ENCODE assay signal across 1 cellular context in the genomic region with DNA sequence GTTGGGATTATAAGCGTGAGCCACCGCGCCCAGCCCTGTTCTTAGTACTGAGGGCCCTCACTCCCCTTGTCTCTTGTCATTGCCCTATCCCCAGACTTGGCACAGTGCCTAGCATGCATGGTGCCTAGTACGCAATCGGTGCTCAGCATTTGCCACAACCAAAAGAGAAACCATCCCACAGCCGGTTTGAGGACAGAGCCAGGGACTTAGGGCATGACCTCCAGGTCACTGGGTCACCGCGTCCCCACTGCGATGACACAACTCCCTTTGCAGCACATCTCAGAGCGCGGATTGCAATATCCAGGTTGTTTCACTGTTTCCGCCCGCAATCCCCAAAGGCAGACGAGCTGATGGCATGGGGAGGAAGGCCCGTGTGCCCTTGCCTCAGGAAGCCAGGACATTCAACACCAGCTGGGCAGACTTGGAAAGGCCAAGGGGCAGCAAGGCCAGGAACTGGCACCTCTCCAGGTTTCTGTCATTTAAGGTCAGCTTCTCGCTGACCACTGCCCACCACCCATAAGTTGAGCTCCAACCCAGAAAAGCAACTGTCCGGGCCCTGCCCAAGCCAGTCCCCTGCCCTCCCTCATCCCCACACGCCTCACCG.
A peak's percentile ranks its signal among the peaks of the same experiment; 100 is the strongest.
TF ChIP-seq lines count a peak whose summit lies in the region.

No MANE protein-coding gene starts in this region.

TF ChIP-seq in HepG2, 621 proteins besides CTCF, POLR2A, EP300 and RAD21 (continued from another document and continues in another):
- TF ChIP-seq, protein P1, sequence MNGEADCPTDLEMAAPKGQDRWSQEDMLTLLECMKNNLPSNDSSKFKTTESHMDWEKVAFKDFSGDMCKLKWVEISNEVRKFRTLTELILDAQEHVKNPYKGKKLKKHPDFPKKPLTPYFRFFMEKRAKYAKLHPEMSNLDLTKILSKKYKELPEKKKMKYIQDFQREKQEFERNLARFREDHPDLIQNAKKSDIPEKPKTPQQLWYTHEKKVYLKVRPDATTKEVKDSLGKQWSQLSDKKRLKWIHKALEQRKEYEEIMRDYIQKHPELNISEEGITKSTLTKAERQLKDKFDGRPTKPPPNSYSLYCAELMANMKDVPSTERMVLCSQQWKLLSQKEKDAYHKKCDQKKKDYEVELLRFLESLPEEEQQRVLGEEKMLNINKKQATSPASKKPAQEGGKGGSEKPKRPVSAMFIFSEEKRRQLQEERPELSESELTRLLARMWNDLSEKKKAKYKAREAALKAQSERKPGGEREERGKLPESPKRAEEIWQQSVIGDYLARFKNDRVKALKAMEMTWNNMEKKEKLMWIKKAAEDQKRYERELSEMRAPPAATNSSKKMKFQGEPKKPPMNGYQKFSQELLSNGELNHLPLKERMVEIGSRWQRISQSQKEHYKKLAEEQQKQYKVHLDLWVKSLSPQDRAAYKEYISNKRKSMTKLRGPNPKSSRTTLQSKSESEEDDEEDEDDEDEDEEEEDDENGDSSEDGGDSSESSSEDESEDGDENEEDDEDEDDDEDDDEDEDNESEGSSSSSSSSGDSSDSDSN (CRISPR knock-in tag; IDR thresholded peaks at IDR 0.05): 0 out of 2 replicates have a peak, but pooled peaks have one; percentile 36
- TF ChIP-seq ZNF441 (CRISPR knock-in tag; IDR thresholded peaks at IDR 0.05; ENCODE audit: borderline replicate concordance) (0 out of 2 replicates have a peak, but pooled peaks have one; percentile 46), ZNF501 (CRISPR knock-in tag; IDR thresholded peaks at IDR 0.05) (peak; percentile 24; the same call in 1 of the 2 replicates), MIXL1 (CRISPR knock-in tag; IDR thresholded peaks at IDR 0.05) (no peak), ZNF296 (CRISPR knock-in tag; conservative IDR thresholded peaks at IDR 0.05) (0 out of 2 replicates have a peak, but pooled peaks have one; percentile 12), PHF8 (CRISPR knock-in tag; IDR thresholded peaks at IDR 0.05) (peak; percentile 13; the same call in 1 of the 2 replicates), ZNF772 (CRISPR knock-in tag; IDR thresholded peaks at IDR 0.05) (peak; percentile 36; the same call in 1 of the 2 replicates), NR2C2 (CRISPR knock-in tag; IDR thresholded peaks at IDR 0.05; ENCODE audit: borderline replicate concordance) (peak; percentile 89), ZNF224 (CRISPR knock-in tag; IDR thresholded peaks at IDR 0.05) (no peak), ZNF33A (CRISPR knock-in tag; IDR thresholded peaks at IDR 0.05; ENCODE audit: borderline replicate concordance) (no peak), ZNF83 (CRISPR knock-in tag; IDR thresholded peaks at IDR 0.05; ENCODE audit: borderline replicate concordance) (peak; percentile 86; the same call in 1 of the 2 replicates), HOXD1 (CRISPR knock-in tag; IDR thresholded peaks at IDR 0.05) (no peak), MXD4 (CRISPR knock-in tag; IDR thresholded peaks at IDR 0.05) (no peak), GZF1 (CRISPR knock-in tag; IDR thresholded peaks at IDR 0.05) (peak; percentile 24; the same call in 1 of the 2 replicates), ETV5 (CRISPR knock-in tag; IDR thresholded peaks at IDR 0.05; ENCODE audit: borderline replicate concordance) (peak; percentile 23; the same call in 1 of the 2 replicates), HDAC2 (CRISPR knock-in tag; IDR thresholded peaks at IDR 0.05) (peak; percentile 49), CEBPG (CRISPR knock-in tag; IDR thresholded peaks at IDR 0.05) (peak; percentile 77), GTF3A (CRISPR knock-in tag; conservative IDR thresholded peaks at IDR 0.05) (no peak)
- TF ChIP-seq, protein P2, sequence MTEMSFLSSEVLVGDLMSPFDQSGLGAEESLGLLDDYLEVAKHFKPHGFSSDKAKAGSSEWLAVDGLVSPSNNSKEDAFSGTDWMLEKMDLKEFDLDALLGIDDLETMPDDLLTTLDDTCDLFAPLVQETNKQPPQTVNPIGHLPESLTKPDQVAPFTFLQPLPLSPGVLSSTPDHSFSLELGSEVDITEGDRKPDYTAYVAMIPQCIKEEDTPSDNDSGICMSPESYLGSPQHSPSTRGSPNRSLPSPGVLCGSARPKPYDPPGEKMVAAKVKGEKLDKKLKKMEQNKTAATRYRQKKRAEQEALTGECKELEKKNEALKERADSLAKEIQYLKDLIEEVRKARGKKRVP (CRISPR knock-in tag; IDR thresholded peaks at IDR 0.05): peak in 1 of 2 experiments; percentile 77; a peak in 1 of 4 replicates
- TF ChIP-seq, protein P3, sequence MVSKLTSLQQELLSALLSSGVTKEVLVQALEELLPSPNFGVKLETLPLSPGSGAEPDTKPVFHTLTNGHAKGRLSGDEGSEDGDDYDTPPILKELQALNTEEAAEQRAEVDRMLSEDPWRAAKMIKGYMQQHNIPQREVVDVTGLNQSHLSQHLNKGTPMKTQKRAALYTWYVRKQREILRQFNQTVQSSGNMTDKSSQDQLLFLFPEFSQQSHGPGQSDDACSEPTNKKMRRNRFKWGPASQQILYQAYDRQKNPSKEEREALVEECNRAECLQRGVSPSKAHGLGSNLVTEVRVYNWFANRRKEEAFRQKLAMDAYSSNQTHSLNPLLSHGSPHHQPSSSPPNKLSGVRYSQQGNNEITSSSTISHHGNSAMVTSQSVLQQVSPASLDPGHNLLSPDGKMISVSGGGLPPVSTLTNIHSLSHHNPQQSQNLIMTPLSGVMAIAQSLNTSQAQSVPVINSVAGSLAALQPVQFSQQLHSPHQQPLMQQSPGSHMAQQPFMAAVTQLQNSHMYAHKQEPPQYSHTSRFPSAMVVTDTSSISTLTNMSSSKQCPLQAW (CRISPR knock-in tag; IDR thresholded peaks at IDR 0.05): peak; percentile 60; the same call in 1 of the 2 replicates
- TF ChIP-seq, protein P4, sequence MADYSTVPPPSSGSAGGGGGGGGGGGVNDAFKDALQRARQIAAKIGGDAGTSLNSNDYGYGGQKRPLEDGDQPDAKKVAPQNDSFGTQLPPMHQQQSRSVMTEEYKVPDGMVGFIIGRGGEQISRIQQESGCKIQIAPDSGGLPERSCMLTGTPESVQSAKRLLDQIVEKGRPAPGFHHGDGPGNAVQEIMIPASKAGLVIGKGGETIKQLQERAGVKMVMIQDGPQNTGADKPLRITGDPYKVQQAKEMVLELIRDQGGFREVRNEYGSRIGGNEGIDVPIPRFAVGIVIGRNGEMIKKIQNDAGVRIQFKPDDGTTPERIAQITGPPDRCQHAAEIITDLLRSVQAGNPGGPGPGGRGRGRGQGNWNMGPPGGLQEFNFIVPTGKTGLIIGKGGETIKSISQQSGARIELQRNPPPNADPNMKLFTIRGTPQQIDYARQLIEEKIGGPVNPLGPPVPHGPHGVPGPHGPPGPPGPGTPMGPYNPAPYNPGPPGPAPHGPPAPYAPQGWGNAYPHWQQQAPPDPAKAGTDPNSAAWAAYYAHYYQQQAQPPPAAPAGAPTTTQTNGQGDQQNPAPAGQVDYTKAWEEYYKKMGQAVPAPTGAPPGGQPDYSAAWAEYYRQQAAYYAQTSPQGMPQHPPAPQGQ (CRISPR knock-in tag; IDR thresholded peaks at IDR 0.05; ENCODE audit: borderline replicate concordance): peak; percentile 93; the same call in 1 of the 2 replicates
- TF ChIP-seq, protein P5, sequence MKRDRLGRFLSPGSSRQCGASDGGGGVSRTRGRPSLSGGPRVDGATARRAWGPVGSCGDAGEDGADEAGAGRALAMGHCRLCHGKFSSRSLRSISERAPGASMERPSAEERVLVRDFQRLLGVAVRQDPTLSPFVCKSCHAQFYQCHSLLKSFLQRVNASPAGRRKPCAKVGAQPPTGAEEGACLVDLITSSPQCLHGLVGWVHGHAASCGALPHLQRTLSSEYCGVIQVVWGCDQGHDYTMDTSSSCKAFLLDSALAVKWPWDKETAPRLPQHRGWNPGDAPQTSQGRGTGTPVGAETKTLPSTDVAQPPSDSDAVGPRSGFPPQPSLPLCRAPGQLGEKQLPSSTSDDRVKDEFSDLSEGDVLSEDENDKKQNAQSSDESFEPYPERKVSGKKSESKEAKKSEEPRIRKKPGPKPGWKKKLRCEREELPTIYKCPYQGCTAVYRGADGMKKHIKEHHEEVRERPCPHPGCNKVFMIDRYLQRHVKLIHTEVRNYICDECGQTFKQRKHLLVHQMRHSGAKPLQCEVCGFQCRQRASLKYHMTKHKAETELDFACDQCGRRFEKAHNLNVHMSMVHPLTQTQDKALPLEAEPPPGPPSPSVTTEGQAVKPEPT (CRISPR knock-in tag; IDR thresholded peaks at IDR 0.05; ENCODE audit: low read depth): 0 out of 2 replicates have a peak, but pooled peaks have one; percentile 44
- TF ChIP-seq, protein P6, sequence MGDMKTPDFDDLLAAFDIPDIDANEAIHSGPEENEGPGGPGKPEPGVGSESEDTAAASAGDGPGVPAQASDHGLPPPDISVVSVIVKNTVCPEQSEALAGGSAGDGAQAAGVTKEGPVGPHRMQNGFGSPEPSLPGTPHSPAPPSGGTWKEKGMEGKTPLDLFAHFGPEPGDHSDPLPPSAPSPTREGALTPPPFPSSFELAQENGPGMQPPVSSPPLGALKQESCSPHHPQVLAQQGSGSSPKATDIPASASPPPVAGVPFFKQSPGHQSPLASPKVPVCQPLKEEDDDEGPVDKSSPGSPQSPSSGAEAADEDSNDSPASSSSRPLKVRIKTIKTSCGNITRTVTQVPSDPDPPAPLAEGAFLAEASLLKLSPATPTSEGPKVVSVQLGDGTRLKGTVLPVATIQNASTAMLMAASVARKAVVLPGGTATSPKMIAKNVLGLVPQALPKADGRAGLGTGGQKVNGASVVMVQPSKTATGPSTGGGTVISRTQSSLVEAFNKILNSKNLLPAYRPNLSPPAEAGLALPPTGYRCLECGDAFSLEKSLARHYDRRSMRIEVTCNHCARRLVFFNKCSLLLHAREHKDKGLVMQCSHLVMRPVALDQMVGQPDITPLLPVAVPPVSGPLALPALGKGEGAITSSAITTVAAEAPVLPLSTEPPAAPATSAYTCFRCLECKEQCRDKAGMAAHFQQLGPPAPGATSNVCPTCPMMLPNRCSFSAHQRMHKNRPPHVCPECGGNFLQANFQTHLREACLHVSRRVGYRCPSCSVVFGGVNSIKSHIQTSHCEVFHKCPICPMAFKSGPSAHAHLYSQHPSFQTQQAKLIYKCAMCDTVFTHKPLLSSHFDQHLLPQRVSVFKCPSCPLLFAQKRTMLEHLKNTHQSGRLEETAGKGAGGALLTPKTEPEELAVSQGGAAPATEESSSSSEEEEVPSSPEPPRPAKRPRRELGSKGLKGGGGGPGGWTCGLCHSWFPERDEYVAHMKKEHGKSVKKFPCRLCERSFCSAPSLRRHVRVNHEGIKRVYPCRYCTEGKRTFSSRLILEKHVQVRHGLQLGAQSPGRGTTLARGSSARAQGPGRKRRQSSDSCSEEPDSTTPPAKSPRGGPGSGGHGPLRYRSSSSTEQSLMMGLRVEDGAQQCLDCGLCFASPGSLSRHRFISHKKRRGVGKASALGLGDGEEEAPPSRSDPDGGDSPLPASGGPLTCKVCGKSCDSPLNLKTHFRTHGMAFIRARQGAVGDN (CRISPR knock-in tag; IDR thresholded peaks at IDR 0.05): peak; percentile 75
- TF ChIP-seq, protein P7, sequence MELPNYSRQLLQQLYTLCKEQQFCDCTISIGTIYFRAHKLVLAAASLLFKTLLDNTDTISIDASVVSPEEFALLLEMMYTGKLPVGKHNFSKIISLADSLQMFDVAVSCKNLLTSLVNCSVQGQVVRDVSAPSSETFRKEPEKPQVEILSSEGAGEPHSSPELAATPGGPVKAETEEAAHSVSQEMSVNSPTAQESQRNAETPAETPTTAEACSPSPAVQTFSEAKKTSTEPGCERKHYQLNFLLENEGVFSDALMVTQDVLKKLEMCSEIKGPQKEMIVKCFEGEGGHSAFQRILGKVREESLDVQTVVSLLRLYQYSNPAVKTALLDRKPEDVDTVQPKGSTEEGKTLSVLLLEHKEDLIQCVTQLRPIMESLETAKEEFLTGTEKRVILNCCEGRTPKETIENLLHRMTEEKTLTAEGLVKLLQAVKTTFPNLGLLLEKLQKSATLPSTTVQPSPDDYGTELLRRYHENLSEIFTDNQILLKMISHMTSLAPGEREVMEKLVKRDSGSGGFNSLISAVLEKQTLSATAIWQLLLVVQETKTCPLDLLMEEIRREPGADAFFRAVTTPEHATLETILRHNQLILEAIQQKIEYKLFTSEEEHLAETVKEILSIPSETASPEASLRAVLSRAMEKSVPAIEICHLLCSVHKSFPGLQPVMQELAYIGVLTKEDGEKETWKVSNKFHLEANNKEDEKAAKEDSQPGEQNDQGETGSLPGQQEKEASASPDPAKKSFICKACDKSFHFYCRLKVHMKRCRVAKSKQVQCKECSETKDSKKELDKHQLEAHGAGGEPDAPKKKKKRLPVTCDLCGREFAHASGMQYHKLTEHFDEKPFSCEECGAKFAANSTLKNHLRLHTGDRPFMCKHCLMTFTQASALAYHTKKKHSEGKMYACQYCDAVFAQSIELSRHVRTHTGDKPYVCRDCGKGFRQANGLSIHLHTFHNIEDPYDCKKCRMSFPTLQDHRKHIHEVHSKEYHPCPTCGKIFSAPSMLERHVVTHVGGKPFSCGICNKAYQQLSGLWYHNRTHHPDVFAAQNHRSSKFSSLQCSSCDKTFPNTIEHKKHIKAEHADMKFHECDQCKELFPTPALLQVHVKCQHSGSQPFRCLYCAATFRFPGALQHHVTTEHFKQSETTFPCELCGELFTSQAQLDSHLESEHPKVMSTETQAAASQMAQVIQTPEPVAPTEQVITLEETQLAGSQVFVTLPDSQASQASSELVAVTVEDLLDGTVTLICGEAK (IDR thresholded peaks at IDR 0.05): no peak
- TF ChIP-seq, protein P7 (CRISPR knock-in tag; IDR thresholded peaks at IDR 0.05): peak; percentile 73; the same call in 1 of the 2 replicates
